Comparison of ENCODE assay signal across 8 cellular contexts in genomic region chr1:176073524-176074157, GRCh38.
DNase-seq lines count a peak whose midpoint lies in the region; ATAC-seq lines count a peak whose summit lies in the region.

No MANE protein-coding gene starts in this region.

- H2BK5ac ChIP-seq in trophoblast cell (ENCODE audit: low read depth, low read length, poor library complexity) = no peak overlapping the region

- H3K9me3 Mint-ChIP-seq in activated naive CD4-positive, alpha-beta T cell treated with anti-CD3 and anti-CD28 coated beads, Interleukin-2, amount 10 ng/mL, durations not matched to agents 7 days and 5 days = peaks cover 14% of the 10 kb centered on the region
- peaks cover 16% of the 10 kb centered on the region for H3K9me3 Mint-ChIP-seq in activated CD4-positive, alpha-beta T cell treated with anti-CD3 and anti-CD28 coated beads, Interleukin-2, amount 10 ng/mL, durations not matched to agents 7 days and 5 days

- H2AFZ ChIP-seq in trophoblast cell (ENCODE audit: insufficient read depth, low read length, poor library complexity) = no peak overlapping the region

- peak; percentile 72 for ATAC-seq in HG02885 (IDR thresholded peaks at IDR 0.05; ENCODE audit: poor library complexity, unreplicated experiment)
- no peak for ATAC-seq in HG03460 (IDR thresholded peaks at IDR 0.05; ENCODE audit: unreplicated experiment)

- H3K27me3 ChIP-seq in trophoblast cell (ENCODE audit: insufficient read depth, low read length) = no peaks in the 10 kb centered on the region

- no peak overlapping the region for H2BK120ac ChIP-seq in trophoblast cell (ENCODE audit: insufficient read depth, low read length, poor library complexity)

- H4K12ac ChIP-seq in trophoblast cell (ENCODE audit: low read depth, low read length) = no peak overlapping the region

- H3K18ac ChIP-seq in trophoblast cell (ENCODE audit: low read length) = no peak overlapping the region

- H3K4me2 ChIP-seq in trophoblast cell (ENCODE audit: low read length) = no peak overlapping the region

- H3K4ac ChIP-seq in trophoblast cell (ENCODE audit: low read depth, low read length) = no peak overlapping the region

- no peak overlapping the region for H3K23ac ChIP-seq in trophoblast cell (ENCODE audit: low read length)

- no peaks in the 10 kb centered on the region for H3K27me3 Mint-ChIP-seq in activated naive CD4-positive, alpha-beta T cell treated with anti-CD3 and anti-CD28 coated beads, Interleukin-2, amount 10 ng/mL, durations not matched to agents 7 days and 5 days
- no peaks in the 10 kb centered on the region for H3K27me3 Mint-ChIP-seq in activated CD4-positive, alpha-beta T cell treated with anti-CD3 and anti-CD28 coated beads, Interleukin-2, amount 10 ng/mL, durations not matched to agents 7 days and 5 days

- no CpG with 5 or more reads among the region's 5 CpGs for WGBS in trophoblast cell (ENCODE audit: extremely low coverage, insufficient coverage, insufficient read length)

- H4K91ac ChIP-seq in trophoblast cell (ENCODE audit: low read depth, low read length) = no peak overlapping the region

- peak; percentile 39 for DNase-seq in activated naive CD4-positive, alpha-beta T cell treated with anti-CD3 and anti-CD28 coated beads, Interleukin-2, amount 10 ng/mL, durations not matched to agents 7 days and 5 days
- no peak for DNase-seq in activated naive CD4-positive, alpha-beta T cell treated with Interleukin-2 at 50 U/mL for 16 hours
- DNase-seq in NCI-H2227 treated with DMSO at 0.1 percent for 48 hours (lab: John Stamatoyannopoulos, UW) (peak; percentile 87), germinal center (ENCODE audit: low spot score) (peak; percentile 30), trophoblast cell (peak; percentile 52 to 93)
- DNase-seq in activated CD4-positive, alpha-beta T cell treated with anti-CD3 and anti-CD28 coated beads, Interleukin-2, amount 10 ng/mL, durations not matched to agents 7 days and 5 days = peak; percentile 60

- no peak overlapping the region for H3K4me3 ChIP-seq in trophoblast cell (ENCODE audit: low read depth, low read length)

- POLR2A ChIA-PET in activated CD4-positive, alpha-beta T cell treated with anti-CD3 and anti-CD28 coated beads, Interleukin-2, amount 10 ng/mL, durations not matched to agents 7 days and 5 days (lab: Charles Lee) = no interaction called here

- H3K9ac ChIP-seq in trophoblast cell (ENCODE audit: low read length) = no peak overlapping the region

- no peaks in the 10 kb centered on the region for H3K79me1 ChIP-seq in trophoblast cell (ENCODE audit: low read length)

- H3K36me3 Mint-ChIP-seq in activated naive CD4-positive, alpha-beta T cell treated with anti-CD3 and anti-CD28 coated beads, Interleukin-2, amount 10 ng/mL, durations not matched to agents 7 days and 5 days = peaks cover 44% of the 10 kb centered on the region
- peaks cover 47% of the 10 kb centered on the region for H3K36me3 Mint-ChIP-seq in activated CD4-positive, alpha-beta T cell treated with anti-CD3 and anti-CD28 coated beads, Interleukin-2, amount 10 ng/mL, durations not matched to agents 7 days and 5 days (ENCODE audit: low read depth)

- H2BK12ac ChIP-seq in trophoblast cell (ENCODE audit: low read length) = no peak overlapping the region

- H3K14ac ChIP-seq in trophoblast cell (ENCODE audit: low read length) = no peak overlapping the region

- no peaks in the 10 kb centered on the region for H3K4me1 Mint-ChIP-seq in activated naive CD4-positive, alpha-beta T cell treated with anti-CD3 and anti-CD28 coated beads, Interleukin-2, amount 10 ng/mL, durations not matched to agents 7 days and 5 days
- H3K4me1 Mint-ChIP-seq in activated CD4-positive, alpha-beta T cell treated with anti-CD3 and anti-CD28 coated beads, Interleukin-2, amount 10 ng/mL, durations not matched to agents 7 days and 5 days = peaks cover 1% of the 10 kb centered on the region

- H3K36me3 ChIP-seq in trophoblast cell (ENCODE audit: control insufficient read depth in 1 of 2, insufficient read depth in 2 of 2, low read length in 2 of 2) = peaks cover 0 to 1% of the 10 kb centered on the region in 2 experiments

- no peak overlapping the region for H4K8ac ChIP-seq in trophoblast cell (ENCODE audit: low read depth, low read length)

- no peak overlapping the region for H3K4me3 Mint-ChIP-seq in activated naive CD4-positive, alpha-beta T cell treated with anti-CD3 and anti-CD28 coated beads, Interleukin-2, amount 10 ng/mL, durations not matched to agents 7 days and 5 days
- no peak overlapping the region for H3K4me3 Mint-ChIP-seq in activated CD4-positive, alpha-beta T cell treated with anti-CD3 and anti-CD28 coated beads, Interleukin-2, amount 10 ng/mL, durations not matched to agents 7 days and 5 days

- H2AK5ac ChIP-seq in trophoblast cell (ENCODE audit: low read length) = no peak overlapping the region

- no peaks in the 10 kb centered on the region for H3K9me3 ChIP-seq in trophoblast cell (ENCODE audit: insufficient read depth, low read depth, low read length)

- H3K27ac Mint-ChIP-seq in activated naive CD4-positive, alpha-beta T cell treated with anti-CD3 and anti-CD28 coated beads, Interleukin-2, amount 10 ng/mL, durations not matched to agents 7 days and 5 days = no peak overlapping the region
- H3K27ac Mint-ChIP-seq in activated CD4-positive, alpha-beta T cell treated with anti-CD3 and anti-CD28 coated beads, Interleukin-2, amount 10 ng/mL, durations not matched to agents 7 days and 5 days = no peak overlapping the region

- no peaks in the 10 kb centered on the region for H3K4me1 ChIP-seq in trophoblast cell (ENCODE audit: control insufficient read depth in 1 of 2, insufficient read depth in 2 of 2, low read length in 2 of 2)

- H3K79me2 ChIP-seq in trophoblast cell (ENCODE audit: control insufficient read depth, insufficient read depth, low read length, poor library complexity) = no peaks in the 10 kb centered on the region

- CTCF ChIA-PET in activated naive CD4-positive, alpha-beta T cell treated with anti-CD3 and anti-CD28 coated beads, Interleukin-2, amount 10 ng/mL, durations not matched to agents 7 days and 5 days (lab: Charles Lee) = no interaction called here
- CTCF ChIA-PET in activated CD4-positive, alpha-beta T cell treated with anti-CD3 and anti-CD28 coated beads, Interleukin-2, amount 10 ng/mL, durations not matched to agents 7 days and 5 days (lab: Charles Lee) = no interaction called here

- H3K27ac ChIP-seq in trophoblast cell (ENCODE audit: low read depth, low read length) = no peak overlapping the region
